ENCODE assay signal across 8 cellular contexts in the genomic region with DNA sequence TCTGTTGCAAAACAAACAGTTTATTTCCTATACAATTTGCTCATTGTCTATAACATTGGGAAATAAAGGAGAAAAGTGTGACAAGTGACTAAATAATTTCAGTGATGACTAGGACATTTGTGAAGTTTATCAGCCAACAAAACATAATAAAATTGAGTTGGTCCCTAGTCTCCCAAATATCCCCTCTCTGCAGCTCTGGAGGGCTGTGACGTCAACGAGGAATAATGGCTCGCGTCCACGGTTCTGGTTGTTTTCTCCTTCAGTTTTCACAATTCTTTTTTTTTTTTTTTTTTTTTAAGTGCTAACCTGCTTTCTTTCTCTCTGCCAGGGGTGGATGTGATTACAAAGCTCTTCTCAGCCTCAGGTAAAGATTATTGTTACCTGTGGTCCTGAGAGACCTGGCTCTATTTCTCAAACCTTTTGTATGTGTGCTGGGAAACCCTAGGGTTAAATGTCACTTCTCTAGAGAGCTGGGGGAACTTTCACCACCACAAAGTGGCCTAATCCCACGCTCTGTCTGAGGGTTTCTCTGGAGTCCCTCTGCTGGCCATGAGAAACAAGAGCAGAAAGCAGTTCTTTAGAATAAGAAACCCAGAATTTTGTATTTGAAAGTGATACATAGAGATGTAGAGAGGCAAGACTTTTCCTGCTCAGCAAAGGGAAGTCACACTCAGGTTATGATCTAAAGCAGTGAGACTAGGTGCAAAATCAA. TPM values are rescaled to one million over a fixed set of nuclear protein-coding genes. Genes with fewer than 3 reads are reported as not detected.
DNase-seq lines count a peak whose midpoint lies in the region; ATAC-seq lines count a peak whose summit lies in the region.

No MANE protein-coding gene starts in this region.

- H3K27ac ChIP-seq in muscle layer of duodenum (ENCODE audit: low read length), result peak overlapping the region; percentile 22

- DNase-seq in NCI-H1694 treated with DMSO at 0.1 percent for 48 hours (lab: John Stamatoyannopoulos, UW), result peak; percentile 2
- DNase-seq in NCI-H1694 (lab: John Stamatoyannopoulos, UW), result no peak
- peak; percentile 55 for DNase-seq in RPMI7951 (ENCODE audit: low read depth)
- peak; percentile 56 to 74 for DNase-seq in dermis microvascular lymphatic vessel endothelial cell (ENCODE audit: low read depth in 2 of 2)
- DNase-seq in mucosa of gallbladder (ENCODE audit: low spot score), result no peak

- H3K4me3 ChIP-seq in muscle layer of duodenum (ENCODE audit: low read depth in 1 of 2, low read length in 2 of 2), result no peak overlapping the region

- no peaks in the 10 kb centered on the region for H3K36me3 ChIP-seq in muscle layer of duodenum (ENCODE audit: control insufficient read depth in 1 of 2, insufficient read depth in 2 of 2, low read length in 2 of 2)

- H3K27me3 ChIP-seq in muscle layer of duodenum (ENCODE audit: low read depth, low read length), result no peaks in the 10 kb centered on the region

- no peaks in the 10 kb centered on the region for H3K9me3 ChIP-seq in muscle layer of duodenum (ENCODE audit: control insufficient read depth in 1 of 2, low read length in 2 of 2)

- H3K4me1 ChIP-seq in muscle layer of duodenum (ENCODE audit: control insufficient read depth in 1 of 2, insufficient read depth in 2 of 2, low read length in 2 of 2), result peaks cover 0 to 7% of the 10 kb centered on the region in 2 donors

- ATAC-seq in HG02884 (IDR thresholded peaks at IDR 0.05; ENCODE audit: unreplicated experiment) (peak; percentile 57), GM18870 (IDR thresholded peaks at IDR 0.05; ENCODE audit: unreplicated experiment) (no peak)

RNA-seq across cellular contexts. Expression of gene ANKRD55, which starts 36.2 kb away (rescaled TPM):
- total RNA-seq in RPMI7951 (2014; rRNA removed; shearing (Covaris generic)), result 0.24 and 0.49 TPM in 2 replicates
- total RNA-seq in dermis microvascular lymphatic vessel endothelial cell (3.7 and 4.0 TPM in 2 replicates), mucosa of gallbladder (0.20 TPM)

Comparison
In these comparisons a context has a peak if more than half of its experiments do, and no peak if none do; other contexts are left out.
1. DNase-seq: peak in NCI-H1694 treated with DMSO at 0.1 percent for 48 hours (single experiment), RPMI7951 (single experiment) and dermis microvascular lymphatic vessel endothelial cell (2 of 2); none in NCI-H1694 (single experiment) and mucosa of gallbladder (single experiment).